21 cellular contexts compared by ENCODE assay signal in genomic region chr18:80182855-80183254, GRCh38.
DNase-seq lines count a peak whose midpoint lies in the region; ATAC-seq, FAIRE-seq and TF ChIP-seq lines count a peak whose summit lies in the region.
"Had no signal": no experiment of that assay in that cellular context is flagged by ENCODE, and none has a peak within 500 bp of the region (broad histone marks: within the 10 kb centered on the region; RNA-seq: fewer than 3 reads in every experiment).

No MANE protein-coding gene starts in this region.

- H3K36me3 ChIP-seq in heart right ventricle (no peaks in the 10 kb centered on the region), kidney (ENCODE audit: control insufficient read depth in 1 of 2, insufficient read depth in 2 of 2, low read length in 2 of 2) (no peaks in the 10 kb centered on the region)
- H3K36me3 ChIP-seq: HAP-1 had no signal

- 84 to 86% methylated on average over 9 of the region's 9 CpGs for WGBS in heart right ventricle, 2 donors

- ATAC-seq in heart right ventricle (no peak), GM21423 (IDR thresholded peaks at IDR 0.05; ENCODE audit: unreplicated experiment) (no peak), HG03039 (IDR thresholded peaks at IDR 0.05; ENCODE audit: unreplicated experiment) (no peak)
- no peak for ATAC-seq in natural killer cell treated with Interleukin-12 subunit alpha and Interleukin-12 subunit beta and Interleukin-15 and Interleukin-18, amount 100 ng/mL, for 72 hours
- ATAC-seq: GM12878 had no signal

- H3K4me3 ChIP-seq in heart right ventricle (no peak overlapping the region), kidney (ENCODE audit: low read length in 2 of 2) (no peak overlapping the region)
- H3K4me3 ChIP-seq: GM12878, GM23248, HAP-1 had no signal

- intact Hi-C loops in cardiac septum (cut with DNase I), result no loop called here
- intact Hi-C loops in heart right ventricle (cut with DNase I), result no loop called here
- intact Hi-C loops in kidney (cut with DNase I), result no loop called here

- H3K27me3 Mint-ChIP-seq in osteocyte (ENCODE audit: unreplicated experiment), result no peaks in the 10 kb centered on the region
- H3K27me3 Mint-ChIP-seq in natural killer cell treated with Interleukin-12 subunit alpha and Interleukin-12 subunit beta and Interleukin-15 and Interleukin-18, amount 100 ng/mL, for 72 hours, result no peaks in the 10 kb centered on the region
- H3K27me3 Mint-ChIP-seq: CD4-positive, CD25-positive, alpha-beta regulatory T cell had no signal

- DNase-seq in cardiac septum (ENCODE audit: low spot score) (peak; percentile 56), heart right ventricle (no peak), kidney (peak; percentile 37), osteocyte (ENCODE audit: extremely low spot score, unreplicated experiment) (no peak), NCI-H1930 (lab: John Stamatoyannopoulos, UW) (no peak)
- DNase-seq in natural killer cell treated with Interleukin-12 subunit alpha and Interleukin-12 subunit beta and Interleukin-15 and Interleukin-18, amount 100 ng/mL, for 72 hours (ENCODE audit: low spot score), result no peak
- DNase-seq: 8988T; C1 segment of cervical spinal cord; CD4-positive, CD25-positive, alpha-beta regulatory T cell; CD8-positive, alpha-beta memory T cell; COR-L47; DMS 273 treated with DMSO at 0.1 percent for 48 hours; DND-41; EL; GM23248 had no signal

- H3K9me3 Mint-ChIP-seq in osteocyte (ENCODE audit: unreplicated experiment), result no peaks in the 10 kb centered on the region
- peaks cover 5% of the 10 kb centered on the region for H3K9me3 Mint-ChIP-seq in natural killer cell treated with Interleukin-12 subunit alpha and Interleukin-12 subunit beta and Interleukin-15 and Interleukin-18, amount 100 ng/mL, for 72 hours
- H3K9me3 Mint-ChIP-seq: CD4-positive, CD25-positive, alpha-beta regulatory T cell; CD8-positive, alpha-beta memory T cell had no signal

- peaks cover 29% of the 10 kb centered on the region for H3K4me1 Mint-ChIP-seq in osteocyte (ENCODE audit: unreplicated experiment)
- peaks cover 4 to 5% of the 10 kb centered on the region in 2 donors for H3K4me1 Mint-ChIP-seq in natural killer cell treated with Interleukin-12 subunit alpha and Interleukin-12 subunit beta and Interleukin-15 and Interleukin-18, amount 100 ng/mL, for 72 hours (ENCODE audit: low read depth in 2 of 2)

- no peaks in the 10 kb centered on the region for H3K9me3 ChIP-seq in heart right ventricle
- no peaks in the 10 kb centered on the region for H3K9me3 ChIP-seq in kidney (ENCODE audit: control insufficient read depth in 1 of 2, low read length in 2 of 2)
- H3K9me3 ChIP-seq: HAP-1 had no signal

- no peak for FAIRE-seq in kidney (lab: Jason Lieb, UNC)
- FAIRE-seq: GM12878, GM19239 had no signal

- H3K27me3 ChIP-seq in heart right ventricle, result peaks cover 0 to 3% (median 0%) of the 10 kb centered on the region in 7 donors

- H3K27ac ChIP-seq in heart right ventricle (no peak overlapping the region), kidney (ENCODE audit: low read depth in 2 of 2, low read length in 2 of 2) (no peak overlapping the region)
- H3K27ac ChIP-seq: GM23248, HL-60 had no signal

- H3K4me1 ChIP-seq in heart right ventricle (no peaks in the 10 kb centered on the region), kidney (ENCODE audit: control insufficient read depth in 1 of 2, insufficient read depth in 1 of 2, low read depth in 1 of 2, low read length in 2 of 2) (no peaks in the 10 kb centered on the region)
- H3K4me1 ChIP-seq: HAP-1 had no signal

- H3K9ac ChIP-seq in kidney (ENCODE audit: low read length in 2 of 2), result no peak overlapping the region
- H3K9ac ChIP-seq: GM23248 had no signal

- peaks cover 5% of the 10 kb centered on the region for H3K36me3 Mint-ChIP-seq in osteocyte (ENCODE audit: unreplicated experiment)
- H3K36me3 Mint-ChIP-seq in natural killer cell treated with Interleukin-12 subunit alpha and Interleukin-12 subunit beta and Interleukin-15 and Interleukin-18, amount 100 ng/mL, for 72 hours, result no peaks in the 10 kb centered on the region
- H3K36me3 Mint-ChIP-seq: CD4-positive, CD25-positive, alpha-beta regulatory T cell; CD8-positive, alpha-beta memory T cell had no signal

- H3K4me3 Mint-ChIP-seq in osteocyte (ENCODE audit: unreplicated experiment), result peak overlapping the region; percentile 11
- H3K4me3 Mint-ChIP-seq in natural killer cell treated with Interleukin-12 subunit alpha and Interleukin-12 subunit beta and Interleukin-15 and Interleukin-18, amount 100 ng/mL, for 72 hours, result no peak overlapping the region
- H3K4me3 Mint-ChIP-seq: CD4-positive, CD25-positive, alpha-beta regulatory T cell; CD8-positive, alpha-beta memory T cell had no signal

- H3K27ac Mint-ChIP-seq in osteocyte (ENCODE audit: unreplicated experiment), result peak overlapping the region; percentile 65
- no peak overlapping the region for H3K27ac Mint-ChIP-seq in natural killer cell treated with Interleukin-12 subunit alpha and Interleukin-12 subunit beta and Interleukin-15 and Interleukin-18, amount 100 ng/mL, for 72 hours

- TF ChIP-seq CTCF in heart right ventricle (IDR thresholded peaks at IDR 0.05) (no peak), kidney (IDR thresholded peaks at IDR 0.05; ENCODE audit: borderline replicate concordance, extremely low read depth, insufficient read depth) (no peak), osteocyte (IDR thresholded peaks at IDR 0.05) (no peak)

Comparison
In these comparisons a context has a peak if more than half of its experiments do, and no peak if none do; other contexts are left out.
1. DNase-seq: peak in cardiac septum (single experiment) and kidney (single experiment); none in heart right ventricle (0 of 2), osteocyte (single experiment), natural killer cell treated with Interleukin-12 subunit alpha and Interleukin-12 subunit beta and Interleukin-15 and Interleukin-18, amount 100 ng/mL, for 72 hours (single experiment) and NCI-H1930 (0 of 2).